In the genomic region with DNA sequence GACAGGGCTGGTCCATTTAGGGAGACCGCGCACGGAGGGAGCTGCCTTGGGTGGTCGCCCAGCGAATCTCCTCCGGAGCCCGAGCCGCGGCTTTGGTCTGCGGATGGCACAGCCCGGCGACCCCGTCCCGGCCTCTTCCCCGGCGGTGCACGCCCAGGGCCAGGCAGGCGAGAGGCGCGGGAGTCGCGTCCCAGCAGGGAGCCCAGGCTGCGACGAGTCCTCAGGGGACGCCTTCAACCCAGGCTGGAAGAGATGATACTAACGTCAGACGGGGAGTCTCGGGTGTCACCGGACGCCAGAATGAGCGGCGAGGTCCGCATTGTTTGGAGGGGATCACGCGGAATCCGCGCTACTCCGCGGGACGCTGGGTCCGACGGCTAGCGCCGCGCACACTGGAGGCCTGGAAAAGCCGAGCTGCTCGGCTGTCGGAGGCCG, we compare ENCODE assay signal across 8 cellular contexts. TPM values are rescaled to one million over a fixed set of nuclear protein-coding genes. Genes with fewer than 3 reads are reported as not detected.
DNase-seq lines count a peak whose midpoint lies in the region; ATAC-seq and TF ChIP-seq lines count a peak whose summit lies in the region.

No MANE protein-coding gene starts in this region.

- peaks cover 3 to 19% (median 14%) of the 10 kb centered on the region in 9 donors for H3K4me1 ChIP-seq in heart right ventricle
- peaks cover 0 to 16% of the 10 kb centered on the region in 2 donors for H3K4me1 ChIP-seq in muscle layer of duodenum (ENCODE audit: control insufficient read depth in 1 of 2, insufficient read depth in 2 of 2, low read length in 2 of 2)
- H3K4me1 ChIP-seq in upper lobe of right lung = peaks cover 8% of the 10 kb centered on the region

- H3K36me3 ChIP-seq in heart right ventricle (no peaks in the 10 kb centered on the region), muscle layer of duodenum (ENCODE audit: control insufficient read depth in 1 of 2, insufficient read depth in 2 of 2, low read length in 2 of 2) (no peaks in the 10 kb centered on the region), upper lobe of right lung (no peaks in the 10 kb centered on the region)

- DNase-seq in heart right ventricle = no peak
- no peak for DNase-seq in left ventricle myocardium superior
- DNase-seq in caudate nucleus (lab: John Stamatoyannopoulos, UW) = no peak
- DNase-seq in upper lobe of right lung = peak; percentile 66
- DNase-seq in HPDE6-E6E7 (ENCODE audit: extremely low spot score) = no peak

- H3K27ac ChIP-seq in heart right ventricle (no peak overlapping the region), caudate nucleus (ENCODE audit: low read depth, low read length) (peak overlapping the region; percentile 44), muscle layer of duodenum (ENCODE audit: low read length) (no peak overlapping the region), upper lobe of right lung (no peak overlapping the region)

- H3K9me3 ChIP-seq in heart right ventricle (no peaks in the 10 kb centered on the region), muscle layer of duodenum (ENCODE audit: control insufficient read depth in 1 of 2, low read length in 2 of 2) (no peaks in the 10 kb centered on the region), upper lobe of right lung (no peaks in the 10 kb centered on the region)

- peak overlapping the region in 9 of 10 donors; percentile 10 to 54 (median 45) for H3K4me3 ChIP-seq in heart right ventricle
- peak overlapping the region; percentile 26 to 59 for H3K4me3 ChIP-seq in muscle layer of duodenum (ENCODE audit: low read depth in 1 of 2, low read length in 2 of 2)
- peak overlapping the region; percentile 51 for H3K4me3 ChIP-seq in upper lobe of right lung

- H3K27me3 ChIP-seq in heart right ventricle (peaks cover 4 to 65% (median 57%) of the 10 kb centered on the region in 7 donors), muscle layer of duodenum (ENCODE audit: low read depth, low read length) (peaks cover 21% of the 10 kb centered on the region), upper lobe of right lung (peaks cover 34% of the 10 kb centered on the region)

- no peak for ATAC-seq in heart right ventricle
- no peak for ATAC-seq in left ventricle myocardium superior
- peak; percentile 6 for ATAC-seq in upper lobe of right lung
- ATAC-seq in GM18867 (IDR thresholded peaks at IDR 0.05; ENCODE audit: unreplicated experiment) = no peak
- no peak for ATAC-seq in HG02610 (IDR thresholded peaks at IDR 0.05; ENCODE audit: unreplicated experiment)

- intact Hi-C loops in heart right ventricle (cut with DNase I) = no loop called here
- intact Hi-C loops in left ventricle myocardium superior (cut with micrococcal nuclease) = no loop called here
- intact Hi-C loops in upper lobe of right lung (cut with DNase I) = no loop called here

- no peak for TF ChIP-seq CTCF in heart right ventricle (IDR thresholded peaks at IDR 0.05)
- TF ChIP-seq CTCF in upper lobe of right lung (IDR thresholded peaks at IDR 0.05) = no peak

- WGBS in heart right ventricle, 2 donors = 2 to 5% methylated on average over 49 of the region's 49 CpGs

RNA-seq across cellular contexts. Expression of a gene that starts 0.9 kb away (rescaled TPM):
- 1 to 10 TPM; 1.2 to 4.6 (median 2.7) TPM for total RNA-seq in heart right ventricle
- polyA plus RNA-seq in heart right ventricle = 1 to 10 TPM; 3.1 to 7.9 TPM
- total RNA-seq in left ventricle myocardium superior = 4.0 TPM
- total RNA-seq in upper lobe of right lung = 33.3 TPM
